Comparison of ENCODE assay signal across 10 cellular contexts in the genomic region with DNA sequence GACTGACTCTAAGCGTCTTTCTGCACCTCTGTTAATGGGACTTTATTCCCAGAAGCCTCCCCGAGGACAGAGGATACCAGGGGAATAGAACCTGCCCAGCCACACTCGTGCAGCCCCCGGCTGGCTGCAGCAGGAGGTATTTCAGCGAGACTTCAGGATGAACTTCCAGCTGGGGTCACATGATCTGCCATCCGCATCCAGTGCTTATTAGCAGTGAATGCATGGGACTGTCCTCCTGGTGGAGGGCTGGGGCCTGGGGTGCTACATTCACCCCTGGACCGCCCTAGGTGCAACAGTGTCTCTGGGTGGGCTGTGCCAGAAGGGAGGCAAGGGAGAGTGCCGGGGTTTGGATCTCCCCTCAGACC. TPM values are rescaled to one million over a fixed set of nuclear protein-coding genes. Genes with fewer than 3 reads are reported as not detected.
DNase-seq lines count a peak whose midpoint lies in the region; ATAC-seq and TF ChIP-seq lines count a peak whose summit lies in the region.
"Had no signal": no experiment of that assay in that cellular context is flagged by ENCODE, and none has a peak within 500 bp of the region (broad histone marks: within the 10 kb centered on the region; RNA-seq: fewer than 3 reads in every experiment).

No MANE protein-coding gene starts in this region.

- DNase-seq in CD4-positive, alpha-beta T cell: no peak
- DNase-seq in endodermal cell: peak; percentile 51
- peak; percentile 64 for DNase-seq in posterior vena cava (ENCODE audit: low spot score)
- DNase-seq in NCI-H526 treated with DMSO at 0.1 percent for 48 hours (lab: John Stamatoyannopoulos, UW): no peak
- DNase-seq in COLO668 (lab: John Stamatoyannopoulos, UW; ENCODE audit: unreplicated experiment): no peak
- no peak for DNase-seq in hepatic stellate cell (ENCODE audit: low spot score)

- CTCF ChIA-PET in CD4-positive, alpha-beta T cell (lab: Charles Lee): interaction anchor here (1.4 kb wide), 1 partner anchor 25 kb away, joined by 4 read pairs; no protein-coding TSS in a partner anchor

- no peak overlapping the region for H3K27ac ChIP-seq in CD4-positive, alpha-beta T cell (ENCODE audit: low read depth, low read length)
- H3K27ac ChIP-seq in VCaP (peak overlapping the region; percentile 84), endodermal cell (ENCODE audit: low read depth, low read length) (no peak overlapping the region)

- WGBS in endodermal cell (ENCODE audit: insufficient coverage in 1 of 2, insufficient read length in 1 of 2), 2 experiments: 75 to 78% methylated on average over 5 to 8 of the region's 8 CpGs

- POLR2A ChIA-PET in CD4-positive, alpha-beta T cell (lab: Charles Lee): interaction anchor here (2.2 kb wide), 1 partner anchor 24 kb away, joined by 7 read pairs; no protein-coding TSS in a partner anchor

- no peak overlapping the region for H3K4me3 ChIP-seq in endodermal cell (ENCODE audit: low read length)

- peaks cover 24% of the 10 kb centered on the region for H3K4me1 Mint-ChIP-seq in CD4-positive, alpha-beta T cell (ENCODE audit: low read depth)
- peaks cover 20% of the 10 kb centered on the region for H3K4me1 Mint-ChIP-seq in endodermal cell

- no peaks in the 10 kb centered on the region for H3K27me3 Mint-ChIP-seq in CD4-positive, alpha-beta T cell
- peaks cover 26% of the 10 kb centered on the region for H3K27me3 Mint-ChIP-seq in endodermal cell (ENCODE audit: insufficient read depth)

- intact Hi-C loops in CD4-positive, alpha-beta T cell (cut with DNase I, micrococcal nuclease): loop anchor here (5.0 to 10.0 kb wide), 6 partner anchors 118 to 726 kb away; a partner anchor contains a TSS
- intact Hi-C loops in posterior vena cava (cut with DNase I): no loop called here

- no peaks in the 10 kb centered on the region for H3K36me3 ChIP-seq in endodermal cell (ENCODE audit: control insufficient read depth, insufficient read depth, low read length)

- no peaks in the 10 kb centered on the region for H3K36me3 Mint-ChIP-seq in CD4-positive, alpha-beta T cell (ENCODE audit: low read depth)
- H3K36me3 Mint-ChIP-seq in endodermal cell (ENCODE audit: low read depth): no peaks in the 10 kb centered on the region

- no peaks in the 10 kb centered on the region for H3K9me3 Mint-ChIP-seq in CD4-positive, alpha-beta T cell
- H3K9me3 Mint-ChIP-seq in endodermal cell: no peaks in the 10 kb centered on the region

- no peak for TF ChIP-seq CTCF in CD4-positive, alpha-beta T cell (IDR thresholded peaks at IDR 0.05)
- TF ChIP-seq CTCF in VCaP (conservative IDR thresholded peaks at IDR 0.05) (no peak), endodermal cell (conservative IDR thresholded peaks at IDR 0.05) (no peak)

- no peak for ATAC-seq in CD4-positive, alpha-beta T cell (ENCODE audit: poor library complexity)
- no peak for ATAC-seq in HG03139 (IDR thresholded peaks at IDR 0.05; ENCODE audit: unreplicated experiment)
- ATAC-seq: esophagus mucosa had no signal

- no peak overlapping the region for H3K9ac ChIP-seq in endodermal cell (ENCODE audit: extremely low read depth, low read length, poor library complexity, severe bottlenecking)

- peaks cover 12% of the 10 kb centered on the region for H3K4me1 ChIP-seq in endodermal cell (ENCODE audit: control insufficient read depth, insufficient read depth, low read length)

- H3K9me3 ChIP-seq in CD4-positive, alpha-beta T cell (ENCODE audit: control insufficient read depth, low read length): no peaks in the 10 kb centered on the region
- H3K9me3 ChIP-seq in endodermal cell (ENCODE audit: control insufficient read depth, low read length): no peaks in the 10 kb centered on the region

- peak overlapping the region; percentile 84 for H3K27ac Mint-ChIP-seq in CD4-positive, alpha-beta T cell
- H3K27ac Mint-ChIP-seq in endodermal cell: no peak overlapping the region

- no peaks in the 10 kb centered on the region for H3K27me3 ChIP-seq in CD4-positive, alpha-beta T cell (ENCODE audit: control insufficient read depth, insufficient read depth, low read length)
- H3K27me3 ChIP-seq in endodermal cell (ENCODE audit: control insufficient read depth, insufficient read depth, low read length, poor library complexity, severe bottlenecking): peaks cover 42% of the 10 kb centered on the region

- peak overlapping the region; percentile 88 for H3K4me3 Mint-ChIP-seq in CD4-positive, alpha-beta T cell
- peak overlapping the region; percentile 47 for H3K4me3 Mint-ChIP-seq in endodermal cell

RNA-seq across cellular contexts. Expression of a gene that starts 1.6 kb away (rescaled TPM):
- 10 to 100 TPM; 83.9 to 91.2 TPM for total RNA-seq in CD4-positive, alpha-beta T cell
- total RNA-seq in endodermal cell: 1 to 10 TPM; 4.7 to 7.0 TPM
- 13.7 TPM for polyA plus RNA-seq in endodermal cell (2013, experiment 1 of 2)
- 7.4 TPM for polyA plus RNA-seq in endodermal cell (2013, experiment 2 of 2)
- total RNA-seq in posterior vena cava: 10 to 100 TPM; 11.0 to 19.4 TPM

RNA-seq across cellular contexts. Expression of a gene that starts 14.6 kb away (rescaled TPM):
- not detected for total RNA-seq in CD4-positive, alpha-beta T cell
- not detected for total RNA-seq in endodermal cell
- not detected for polyA plus RNA-seq in endodermal cell (2013, experiment 1 of 2)
- polyA plus RNA-seq in endodermal cell (2013, experiment 2 of 2): not detected
- not detected for total RNA-seq in posterior vena cava
- total RNA-seq: esophagus mucosa, mucosa of gallbladder had no signal

RNA-seq across cellular contexts. Expression of a gene that starts 27.6 kb away (rescaled TPM):
- not detected for total RNA-seq in CD4-positive, alpha-beta T cell
- total RNA-seq in endodermal cell: not detected
- not detected for polyA plus RNA-seq in endodermal cell (2013, experiment 1 of 2)
- not detected for polyA plus RNA-seq in endodermal cell (2013, experiment 2 of 2)
- not detected for total RNA-seq in posterior vena cava
- total RNA-seq: esophagus mucosa had no signal

RNA-seq across cellular contexts. Expression of a gene that starts 37.8 kb away (rescaled TPM):
- not detected for total RNA-seq in CD4-positive, alpha-beta T cell
- total RNA-seq in endodermal cell (not detected), posterior vena cava (not detected)
- polyA plus RNA-seq in endodermal cell (2013, experiment 1 of 2): not detected
- polyA plus RNA-seq in endodermal cell (2013, experiment 2 of 2): not detected
- total RNA-seq: esophagus mucosa, mucosa of gallbladder had no signal

RNA-seq across cellular contexts. Expression of a gene that starts 51.4 kb away (rescaled TPM):
- total RNA-seq in CD4-positive, alpha-beta T cell: not detected
- total RNA-seq in endodermal cell: not detected
- polyA plus RNA-seq in endodermal cell (2013, experiment 1 of 2): not detected
- not detected for polyA plus RNA-seq in endodermal cell (2013, experiment 2 of 2)
- total RNA-seq in posterior vena cava: not detected
- total RNA-seq: esophagus mucosa, mucosa of gallbladder had no signal

Comparison
In these comparisons a context has a peak if more than half of its experiments do, and no peak if none do; other contexts are left out.
1. DNase-seq: peak in endodermal cell (single experiment) and posterior vena cava (single experiment); none in CD4-positive, alpha-beta T cell (0 of 10), NCI-H526 treated with DMSO at 0.1 percent for 48 hours (single experiment), COLO668 (single experiment) and hepatic stellate cell (single experiment).
2. RNA of a gene that starts 1.6 kb away (total RNA-seq): 83.9 to 91.2 TPM in CD4-positive, alpha-beta T cell; 11.0 to 19.4 TPM in posterior vena cava and 4.7 to 7.0 TPM in endodermal cell; every median in the first group is over 4 times any median in the second.
3. intact Hi-C loops: an anchor here in CD4-positive, alpha-beta T cell (5.0 to 10.0 kb wide); none called in posterior vena cava.